ENCODE assay signal across 21 cellular contexts in the genomic region with DNA sequence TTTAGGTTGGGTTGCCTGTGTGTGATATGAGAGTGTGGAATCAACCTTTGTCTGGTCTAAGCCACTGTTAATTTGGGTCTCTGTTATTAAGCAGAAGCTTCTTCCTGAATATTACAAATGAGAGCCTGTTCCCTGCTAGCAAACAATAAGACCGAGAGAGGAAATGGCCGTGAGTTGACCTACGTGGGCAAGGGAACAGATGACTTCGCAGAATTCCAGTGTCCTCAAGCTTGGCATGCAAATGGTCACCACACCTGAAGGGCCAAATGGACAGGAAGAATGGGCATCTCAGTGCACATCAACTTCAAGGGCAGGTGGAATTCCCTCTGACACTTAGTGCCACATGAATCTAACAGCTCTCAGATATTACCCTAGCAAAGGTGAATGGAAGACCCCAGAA.
DNase-seq lines count a peak whose midpoint lies in the region; ATAC-seq and TF ChIP-seq lines count a peak whose summit lies in the region.
"Had no signal": no experiment of that assay in that cellular context is flagged by ENCODE, and none has a peak within 500 bp of the region (broad histone marks: within the 10 kb centered on the region; RNA-seq: fewer than 3 reads in every experiment).

No MANE protein-coding gene starts in this region.

- H3K27ac ChIP-seq in IMR-90 (ENCODE audit: insufficient read depth, low read length): peak overlapping the region; percentile 99
- peak overlapping the region; percentile 27 to 74 (median 58) for H3K27ac ChIP-seq in esophagus muscularis mucosa (replicated peaks in 1 of 4)
- no peak overlapping the region for H3K27ac ChIP-seq in mesenchymal stem cell (ENCODE audit: low read length, poor library complexity, severe bottlenecking)
- peak overlapping the region; percentile 60 to 66 (median 64) for H3K27ac ChIP-seq in stomach
- peak overlapping the region in 2 of 4 donors; percentile 38 to 41 for H3K27ac ChIP-seq in esophagus squamous epithelium
- H3K27ac ChIP-seq: A549, BLaER1, GM23248, PC-9, RWPE1 had no signal

- peak overlapping the region; percentile 99 for H3K4ac ChIP-seq in IMR-90 (ENCODE audit: low read depth, low read length)
- H3K4ac ChIP-seq in mesenchymal stem cell (ENCODE audit: low read depth in 1 of 2, low read length in 2 of 2): peak overlapping the region; percentile 1 to 87

- dilution Hi-C loops in IMR-90 (cut with HindIII; ENCODE audit: low sequenced_read_pairs, unreplicated experiment): no loop called here

- no TSS peak for BruUV-seq in IMR-90 (replicated peaks; lab: Mats Ljungman, UMichigan)

- ATAC-seq in IMR-90 (ENCODE audit: low read depth): no peak
- ATAC-seq in GM18519 (IDR thresholded peaks at IDR 0.05; ENCODE audit: low FRiP score, unreplicated experiment): no peak
- ATAC-seq: A549 had no signal

- H4K5ac ChIP-seq in IMR-90 (ENCODE audit: low read depth, low read length): peak overlapping the region; percentile 100

- H3K14ac ChIP-seq in IMR-90 (replicated peaks; ENCODE audit: low read depth, low read length) (peak overlapping the region; percentile 99), mesenchymal stem cell (ENCODE audit: low read length in 2 of 2) (no peak overlapping the region)

- CTCF ChIA-PET in IMR-90 (lab: Yijun Ruan, JAX): no interaction called here

- peak overlapping the region; percentile 79 to 98 for H2BK12ac ChIP-seq in mesenchymal stem cell (ENCODE audit: low read length in 2 of 2)

- H2BK15ac ChIP-seq in IMR-90 (ENCODE audit: low read depth, low read length) (peak overlapping the region; percentile 100), mesenchymal stem cell (ENCODE audit: low read depth, poor library complexity, severe bottlenecking) (no peak overlapping the region)

- no peaks in the 10 kb centered on the region for H3K36me3 Mint-ChIP-seq in activated T-helper 1 cell treated with anti-CD3 and anti-CD28 coated beads, Interleukin-12 subunit alpha, Interleukin-12 subunit beta, Interleukin-2, Interleukin-4 antibody, amounts not matched to agents 30 ng/mL and 10 ng/mL and 1 ng/mL, durations not matched to agents 14 hours and 24 hours and 36 hours (ENCODE audit: low read depth)

- no peak overlapping the region for H2AFZ ChIP-seq in IMR-90 (replicated peaks; ENCODE audit: low read length, poor library complexity)
- H2AFZ ChIP-seq in mesenchymal stem cell (ENCODE audit: low read depth, low read length): no peak overlapping the region
- H2AFZ ChIP-seq: GM23248, PC-9 had no signal

- peak overlapping the region; percentile 63 for H3K9ac ChIP-seq in IMR-90 (ENCODE audit: low read depth, low read length)
- no peak overlapping the region for H3K9ac ChIP-seq in mesenchymal stem cell (ENCODE audit: low read length)
- H3K9ac ChIP-seq: BLaER1, GM23248 had no signal

- no peak for TF ChIP-seq CTCF in IMR-90 (conservative IDR thresholded peaks at IDR 0.05; ENCODE audit: low read depth, low read length)
- no peak for TF ChIP-seq CTCF in esophagus muscularis mucosa (IDR thresholded peaks at IDR 0.05)
- TF ChIP-seq CTCF in stomach (IDR thresholded peaks at IDR 0.05): no peak
- no peak for TF ChIP-seq CTCF in esophagus squamous epithelium (IDR thresholded peaks at IDR 0.05)

- H3K4me1 Mint-ChIP-seq in activated T-helper 1 cell treated with anti-CD3 and anti-CD28 coated beads, Interleukin-12 subunit alpha, Interleukin-12 subunit beta, Interleukin-2, Interleukin-4 antibody, amounts not matched to agents 30 ng/mL and 10 ng/mL and 1 ng/mL, durations not matched to agents 14 hours and 24 hours and 36 hours (ENCODE audit: low read depth): no peaks in the 10 kb centered on the region
- H3K4me1 Mint-ChIP-seq: CD4-positive, alpha-beta memory T cell had no signal

- peaks cover 6% of the 10 kb centered on the region for H3K9me3 ChIP-seq in IMR-90 (ENCODE audit: control insufficient read depth, insufficient read depth, low read length)
- H3K9me3 ChIP-seq in esophagus muscularis mucosa: no peaks in the 10 kb centered on the region
- H3K9me3 ChIP-seq in mesenchymal stem cell (ENCODE audit: control insufficient read depth, low read length): peaks cover 17% of the 10 kb centered on the region
- peaks cover 0 to 14% (median 5%) of the 10 kb centered on the region in 4 donors for H3K9me3 ChIP-seq in stomach
- H3K9me3 ChIP-seq in esophagus squamous epithelium: peaks cover 0 to 6% (median 0%) of the 10 kb centered on the region in 3 donors

- in situ Hi-C loops in IMR-90 (cut with MboI; ENCODE audit: low sequenced_read_pairs): no loop called here

- POLR2A ChIA-PET in IMR-90 (lab: Charles Lee; ENCODE audit: unreplicated experiment): interaction anchor here (0.9 to 1.5 kb wide), 5 partner anchors 18 to 251 kb away, joined by 3 to 6 read pairs (median 3); a partner anchor contains a TSS

- H2BK5ac ChIP-seq in IMR-90 (ENCODE audit: low read depth, low read length, poor library complexity, severe bottlenecking) (peak overlapping the region; percentile 100), mesenchymal stem cell (ENCODE audit: low read depth, low read length, poor library complexity, severe bottlenecking) (no peak overlapping the region)

- H4K8ac ChIP-seq in IMR-90 (ENCODE audit: low read depth in 2 of 2, low read length in 2 of 2): peak overlapping the region; percentile 93 to 94
- peak overlapping the region; percentile 47 for H4K8ac ChIP-seq in mesenchymal stem cell (ENCODE audit: low read length)

- no peak overlapping the region for H3K4me3 Mint-ChIP-seq in activated T-helper 1 cell treated with anti-CD3 and anti-CD28 coated beads, Interleukin-12 subunit alpha, Interleukin-12 subunit beta, Interleukin-2, Interleukin-4 antibody, amounts not matched to agents 30 ng/mL and 10 ng/mL and 1 ng/mL, durations not matched to agents 14 hours and 24 hours and 36 hours
- H3K4me3 Mint-ChIP-seq: CD4-positive, alpha-beta memory T cell had no signal

- no peak for TF ChIP-seq RAD21 in IMR-90 (IDR thresholded peaks at IDR 0.05; ENCODE audit: low read length)

- H3K23ac ChIP-seq in IMR-90 (ENCODE audit: low read depth, low read length) (peak overlapping the region; percentile 83), mesenchymal stem cell (ENCODE audit: low read length in 2 of 2) (no peak overlapping the region)

- H2BK20ac ChIP-seq in IMR-90 (ENCODE audit: low read depth, low read length): peak overlapping the region; percentile 98

- H3K4me3 ChIP-seq in IMR-90 (ENCODE audit: insufficient read depth, low read depth, low read length): no peak overlapping the region
- no peak overlapping the region for H3K4me3 ChIP-seq in esophagus muscularis mucosa
- no peak overlapping the region for H3K4me3 ChIP-seq in mesenchymal stem cell (ENCODE audit: insufficient read depth in 1 of 2, low read depth in 1 of 2, low read length in 2 of 2)
- H3K4me3 ChIP-seq in stomach: no peak overlapping the region
- no peak overlapping the region for H3K4me3 ChIP-seq in esophagus squamous epithelium
- H3K4me3 ChIP-seq: A549, BLaER1, GM23248, PC-9 had no signal

- H3K4me1 ChIP-seq in IMR-90 (ENCODE audit: control insufficient read depth, insufficient read depth, low read length) (peaks cover 23% of the 10 kb centered on the region), esophagus muscularis mucosa (peaks cover 0 to 16% (median 7%) of the 10 kb centered on the region in 4 donors), mesenchymal stem cell (ENCODE audit: control insufficient read depth, insufficient read depth, low read depth, low read length) (no peaks in the 10 kb centered on the region), stomach (peaks cover 0 to 3% (median 0%) of the 10 kb centered on the region in 4 donors), esophagus squamous epithelium (no peaks in the 10 kb centered on the region)
- H3K4me1 ChIP-seq: A549, BLaER1 had no signal

- TF ChIP-seq EP300 in esophagus muscularis mucosa (IDR thresholded peaks at IDR 0.05): no peak
- no peak for TF ChIP-seq EP300 in stomach (IDR thresholded peaks at IDR 0.05)

- TF ChIP-seq POLR2A in IMR-90 (IDR thresholded peaks at IDR 0.05; ENCODE audit: low read depth, low read length) (no peak), esophagus muscularis mucosa (IDR thresholded peaks at IDR 0.05; ENCODE audit: low read depth) (no peak), stomach (IDR thresholded peaks at IDR 0.05) (no peak), esophagus squamous epithelium (IDR thresholded peaks at IDR 0.05) (no peak)

- peaks cover 1% of the 10 kb centered on the region; the same call in 1 of the 2 replicates for H3K36me3 ChIP-seq in IMR-90 (ENCODE audit: control insufficient read depth, insufficient read depth, low read length)
- H3K36me3 ChIP-seq in esophagus muscularis mucosa: no peaks in the 10 kb centered on the region
- no peaks in the 10 kb centered on the region for H3K36me3 ChIP-seq in mesenchymal stem cell (ENCODE audit: control insufficient read depth in 1 of 2, insufficient read depth in 2 of 2, low read depth in 1 of 2, low read length in 2 of 2)
- H3K36me3 ChIP-seq in stomach: no peaks in the 10 kb centered on the region
- H3K36me3 ChIP-seq in esophagus squamous epithelium: no peaks in the 10 kb centered on the region
- H3K36me3 ChIP-seq: BLaER1 had no signal

- peaks cover 4% of the 10 kb centered on the region for H3K27me3 Mint-ChIP-seq in activated T-helper 1 cell treated with anti-CD3 and anti-CD28 coated beads, Interleukin-12 subunit alpha, Interleukin-12 subunit beta, Interleukin-2, Interleukin-4 antibody, amounts not matched to agents 30 ng/mL and 10 ng/mL and 1 ng/mL, durations not matched to agents 14 hours and 24 hours and 36 hours (ENCODE audit: insufficient read depth)

- H3K4me2 ChIP-seq in IMR-90 (ENCODE audit: low read depth, low read length) (peak overlapping the region; percentile 62; the same call in 1 of the 2 replicates), mesenchymal stem cell (ENCODE audit: low read length, poor library complexity, severe bottlenecking) (no peak overlapping the region)
- H3K4me2 ChIP-seq: A549, BLaER1, PC-9 had no signal

- H4K20me1 ChIP-seq in IMR-90 (ENCODE audit: insufficient read depth, low read length): no peaks in the 10 kb centered on the region
- H4K20me1 ChIP-seq: BLaER1 had no signal

- H3K27me3 ChIP-seq in IMR-90 (ENCODE audit: control insufficient read depth, insufficient read depth, low read length): no peaks in the 10 kb centered on the region
- no peaks in the 10 kb centered on the region for H3K27me3 ChIP-seq in esophagus muscularis mucosa
- H3K27me3 ChIP-seq in mesenchymal stem cell (ENCODE audit: control insufficient read depth in 1 of 2, insufficient read depth in 1 of 2, low read length in 2 of 2): peaks cover 0 to 21% of the 10 kb centered on the region in 2 experiments
- no peaks in the 10 kb centered on the region for H3K27me3 ChIP-seq in stomach
- no peaks in the 10 kb centered on the region for H3K27me3 ChIP-seq in esophagus squamous epithelium
- H3K27me3 ChIP-seq: BLaER1 had no signal

- H3K18ac ChIP-seq in IMR-90 (ENCODE audit: low read depth, low read length): peak overlapping the region; percentile 91
- H3K18ac ChIP-seq in mesenchymal stem cell (ENCODE audit: low read depth in 1 of 2, low read length in 2 of 2): peak overlapping the region; percentile 86 to 91

- H3K9me3 Mint-ChIP-seq in activated T-helper 1 cell treated with anti-CD3 and anti-CD28 coated beads, Interleukin-12 subunit alpha, Interleukin-12 subunit beta, Interleukin-2, Interleukin-4 antibody, amounts not matched to agents 30 ng/mL and 10 ng/mL and 1 ng/mL, durations not matched to agents 14 hours and 24 hours and 36 hours: peaks cover 9% of the 10 kb centered on the region

- H3K79me1 ChIP-seq in IMR-90 (ENCODE audit: low read depth in 1 of 2, low read length in 2 of 2) (peaks cover 0 to 35% of the 10 kb centered on the region in 2 experiments; a peak in 2 of 4 replicates), mesenchymal stem cell (replicated peaks; ENCODE audit: low read length, poor library complexity, severe bottlenecking) (no peaks in the 10 kb centered on the region)

- peaks cover 28% of the 10 kb centered on the region for H3K9me1 ChIP-seq in IMR-90 (ENCODE audit: insufficient read depth, low read length)

- intact Hi-C loops in IMR-90 (cut with micrococcal nuclease) (loop anchor here (2.0 to 5.0 kb wide), 2 partner anchors 35 to 138 kb away; no protein-coding TSS in a partner anchor), esophagus muscularis mucosa (cut with DNase I) (no loop called here), stomach (cut with DNase I; ENCODE audit: low total_unique reads) (no loop called here), esophagus squamous epithelium (cut with DNase I) (no loop called here)
- intact Hi-C loops in activated T-helper 1 cell treated with anti-CD3 and anti-CD28 coated beads, Interleukin-12 subunit alpha, Interleukin-12 subunit beta, Interleukin-2, Interleukin-4 antibody, amounts not matched to agents 30 ng/mL and 10 ng/mL and 1 ng/mL, durations not matched to agents 14 hours and 24 hours and 36 hours (cut with micrococcal nuclease): no loop called here

- peak overlapping the region; percentile 79 for H3K56ac ChIP-seq in IMR-90 (ENCODE audit: extremely low read depth, insufficient read depth, low read length)

- no peak overlapping the region for H3K27ac Mint-ChIP-seq in activated T-helper 1 cell treated with anti-CD3 and anti-CD28 coated beads, Interleukin-12 subunit alpha, Interleukin-12 subunit beta, Interleukin-2, Interleukin-4 antibody, amounts not matched to agents 30 ng/mL and 10 ng/mL and 1 ng/mL, durations not matched to agents 14 hours and 24 hours and 36 hours
- H3K27ac Mint-ChIP-seq: CD4-positive, alpha-beta memory T cell had no signal

- H2AK9ac ChIP-seq in IMR-90 (replicated peaks; ENCODE audit: low read depth, low read length, poor library complexity): peak overlapping the region; percentile 73

- H2BK120ac ChIP-seq in IMR-90 (ENCODE audit: low read depth, low read length) (peak overlapping the region; percentile 98), mesenchymal stem cell (ENCODE audit: low read depth, low read length) (peak overlapping the region; percentile 99)

- 79% methylated on average over 4 of the region's 4 CpGs; no CpG with 5 or more reads in 1 of the 2 experiments for WGBS in IMR-90 (ENCODE audit: extremely low coverage in 2 of 2, insufficient read length in 1 of 2), 2 experiments
- 71% methylated on average over 4 of the region's 4 CpGs for WGBS in esophagus muscularis mucosa
- 93% methylated on average over 4 of the region's 4 CpGs for WGBS in mesenchymal stem cell
- WGBS in stomach, 5 donors: 60 to 77% (median 72%) methylated on average over 4 of the region's 4 CpGs
- 70 to 76% methylated on average over 4 of the region's 4 CpGs for WGBS in esophagus squamous epithelium, 2 donors

- DNase-seq in IMR-90 (no peak), esophagus muscularis mucosa (ENCODE audit: extremely low spot score) (no peak), mesenchymal stem cell (no peak), stomach (no peak), inferior parietal cortex (ENCODE audit: extremely low spot score) (no peak), esophagus squamous epithelium (lab: John Stamatoyannopoulos, UW) (no peak)
- no peak for DNase-seq in activated T-helper 1 cell treated with anti-CD3 and anti-CD28 coated beads, Interleukin-12 subunit alpha, Interleukin-12 subunit beta, Interleukin-2, Interleukin-4 antibody, amounts not matched to agents 30 ng/mL and 10 ng/mL and 1 ng/mL, durations not matched to agents 14 hours and 24 hours and 36 hours (ENCODE audit: low spot score)
- DNase-seq: Calu3; CD4-positive, alpha-beta memory T cell; GF-D8; GM23248; NCI-H1417 treated with DMSO at 0.1 percent for 48 hours; NCI-H187 treated with DMSO at 0.1 percent for 48 hours; NCI-H2227 treated with DMSO at 0.1 percent for 48 hours; NCI-H524 treated with DMSO at 0.1 percent for 48 hours; PC-9; SIG-M5 had no signal

- H4K91ac ChIP-seq in IMR-90 (ENCODE audit: insufficient read depth, low read depth, low read length) (peak overlapping the region; percentile 99), mesenchymal stem cell (ENCODE audit: low read length) (peak overlapping the region; percentile 28)

- H2AK5ac ChIP-seq in IMR-90 (ENCODE audit: low read depth, low read length) (peak overlapping the region; percentile 100), mesenchymal stem cell (ENCODE audit: low read length, severe bottlenecking) (no peak overlapping the region)
